Comparison of ENCODE assay signal across 16 cellular contexts in genomic region chr9:13358128-13358527, GRCh38.
DNase-seq lines count a peak whose midpoint lies in the region; ATAC-seq, FAIRE-seq and TF ChIP-seq lines count a peak whose summit lies in the region.
"Had no signal": no experiment of that assay in that cellular context is flagged by ENCODE, and none has a peak within 500 bp of the region (broad histone marks: within the 10 kb centered on the region; RNA-seq: fewer than 3 reads in every experiment).

No MANE protein-coding gene starts in this region.

- TF ChIP-seq POLR2A in H54 (IDR thresholded peaks at IDR 0.05; ENCODE audit: low read depth, low read length): no peak

- no peak overlapping the region for H3K4me3 ChIP-seq in astrocyte of the cerebellum (ENCODE audit: low read depth, low read length)
- H3K4me3 ChIP-seq: esophagus muscularis mucosa, SK-N-MC had no signal

- in situ Hi-C loops in astrocyte of the cerebellum (cut with HindIII; ENCODE audit: low sequenced_read_pairs): no loop called here

- TF ChIP-seq CTCF in astrocyte of the cerebellum (IDR thresholded peaks at IDR 0.05; ENCODE audit: low read depth, low read length, missing control alignments): no peak

- DNase-seq in H54 (ENCODE audit: insufficient read length, low spot score) (no peak), astrocyte of the cerebellum (ENCODE audit: low read depth) (peak; percentile 92), islet precursor cell (peak; percentile 62), smooth muscle cell of the brain vasculature (ENCODE audit: low read depth, low spot score) (peak; percentile 20), DMS153 (lab: John Stamatoyannopoulos, UW) (no peak), NCI-H1048 (lab: John Stamatoyannopoulos, UW) (no peak), occipital lobe (lab: John Stamatoyannopoulos, UW) (no peak)
- DNase-seq: activated CD4-positive, CD25-positive, alpha-beta regulatory T cell treated with anti-CD3 and anti-CD28 coated beads, Interleukin-2, amount 50 U/mL, for 72 hours; CD8-positive, alpha-beta memory T cell; left colon; NCI-H526; stimulated activated CD4-positive, alpha-beta T cell treated with anti-CD3 and anti-CD28 coated beads, Interleukin-2, amount 100 ng/mL, for 24 hours had no signal

- FAIRE-seq in H54 (lab: Jason Lieb, UNC): peak; percentile 27

- ATAC-seq in HG03342 (IDR thresholded peaks at IDR 0.05; ENCODE audit: unreplicated experiment): no peak
- ATAC-seq: left colon; stimulated activated memory B cell treated with anti-CD40 and anti-IgM and Interleukin-4, amounts not matched to agents 10 μg/mL and 1 μg/mL and 100 μg/mL, for 72 hours had no signal

Comparison
In these comparisons a context has a peak if more than half of its experiments do, and no peak if none do; other contexts are left out.
1. DNase-seq: peak in astrocyte of the cerebellum (single experiment), islet precursor cell (single experiment) and smooth muscle cell of the brain vasculature (single experiment); none in H54 (single experiment), DMS153 (single experiment), NCI-H1048 (single experiment) and occipital lobe (single experiment).